ENCODE assay signal across 15 cellular contexts in genomic region chr19:2834294-2834871, GRCh38. TPM values are rescaled to one million over a fixed set of nuclear protein-coding genes. Genes with fewer than 3 reads are reported as not detected.
A peak's percentile ranks its signal among the peaks of the same experiment; 100 is the strongest.
DNase-seq lines count a peak whose midpoint lies in the region; ATAC-seq, FAIRE-seq and TF ChIP-seq lines count a peak whose summit lies in the region.
"Had no signal": no experiment of that assay in that cellular context is flagged by ENCODE, and none has a peak within 500 bp of the region (broad histone marks: within the 10 kb centered on the region; RNA-seq: fewer than 3 reads in every experiment).

No MANE protein-coding gene starts in this region.

- FAIRE-seq in H1 (lab: Jason Lieb, UNC) = no peak

- no peak overlapping the region for H2BK120ac ChIP-seq in H1 (replicated peaks; ENCODE audit: low read depth, low read length)
- H2BK120ac ChIP-seq in mesenchymal stem cell (ENCODE audit: low read depth, low read length) = no peak overlapping the region

- H3K79me1 ChIP-seq in H1 (ENCODE audit: low read depth, low read length) (no peaks in the 10 kb centered on the region), mesenchymal stem cell (replicated peaks; ENCODE audit: low read length, poor library complexity, severe bottlenecking) (no peaks in the 10 kb centered on the region)

- H3K36me3 ChIP-seq in BLaER1 treated with 17β-estradiol and CSF1 and Interleukin-3, amounts not matched to agents 10 nM and 100 nM = peaks cover 49 to 78% (median 64%) of the 10 kb centered on the region in 11 experiments
- H3K36me3 ChIP-seq in adipocyte (ENCODE audit: control insufficient read depth, insufficient read depth, low read length, severe bottlenecking) (peaks cover 41% of the 10 kb centered on the region), H1 (ENCODE audit: control insufficient read depth in 2 of 4, insufficient read depth in 4 of 4, low read length in 3 of 4) (peaks cover 5 to 43% (median 16%) of the 10 kb centered on the region in 4 experiments; a peak in 5 of 8 replicates), mesenchymal stem cell (ENCODE audit: control insufficient read depth in 1 of 2, insufficient read depth in 2 of 2, low read depth in 1 of 2, low read length in 2 of 2) (peaks cover 26 to 29% of the 10 kb centered on the region in 2 experiments)

- TF ChIP-seq RAD21 in H1 (IDR thresholded peaks at IDR 0.05 in 1 of 2, conservative IDR thresholded peaks at IDR 0.05 in 1 of 2; ENCODE audit: low read depth in 2 of 2, low read length in 2 of 2) = no peak

- H3K4me3 ChIP-seq in BLaER1 treated with 17β-estradiol and CSF1 and Interleukin-3, amounts not matched to agents 10 nM and 100 nM = peak overlapping the region; percentile 4 to 53 (median 22); a peak in 10 of 20 replicates
- peak overlapping the region; percentile 63 for H3K4me3 ChIP-seq in adipocyte (ENCODE audit: low read length)
- H3K4me3 ChIP-seq in H1 (ENCODE audit: extremely low read depth in 1 of 4, insufficient read depth in 2 of 4, low read depth in 3 of 4, low read length in 4 of 4) = 0 out of 8 replicates have a peak overlapping the region, but pooled peaks of 1 of the 4 experiments have one; percentile 4
- peak overlapping the region in 1 of 2 experiments; percentile 62 for H3K4me3 ChIP-seq in mesenchymal stem cell (ENCODE audit: insufficient read depth in 1 of 2, low read depth in 1 of 2, low read length in 2 of 2)

- H3K9ac ChIP-seq in BLaER1 treated with 17β-estradiol and CSF1 and Interleukin-3, amounts not matched to agents 10 nM and 100 nM = no peak overlapping the region
- no peak overlapping the region for H3K9ac ChIP-seq in adipocyte (ENCODE audit: low read length)
- no peak overlapping the region for H3K9ac ChIP-seq in H1 (replicated peaks in 1 of 4; ENCODE audit: extremely low read depth in 1 of 4, low read depth in 3 of 4, low read length in 3 of 4)
- H3K9ac ChIP-seq in mesenchymal stem cell (ENCODE audit: low read length) = no peak overlapping the region

- H3K4me2 ChIP-seq in BLaER1 treated with 17β-estradiol and CSF1 and Interleukin-3, amounts not matched to agents 10 nM and 100 nM = no peak overlapping the region
- H3K4me2 ChIP-seq in H1 (ENCODE audit: insufficient read depth in 1 of 2, low read depth in 2 of 2, low read length in 2 of 2) = no peak overlapping the region
- no peak overlapping the region for H3K4me2 ChIP-seq in mesenchymal stem cell (ENCODE audit: low read length, poor library complexity, severe bottlenecking)

- H4K20me1 ChIP-seq in BLaER1 treated with 17β-estradiol and CSF1 and Interleukin-3, amounts not matched to agents 10 nM and 100 nM = no peaks in the 10 kb centered on the region
- no peaks in the 10 kb centered on the region for H4K20me1 ChIP-seq in H1 (replicated peaks in 1 of 2; ENCODE audit: control insufficient read depth in 1 of 2, insufficient read depth in 2 of 2, low read length in 2 of 2)

- no peak overlapping the region for H4K91ac ChIP-seq in H1 (replicated peaks; ENCODE audit: insufficient read length, low read length)
- H4K91ac ChIP-seq in mesenchymal stem cell (ENCODE audit: low read length) = no peak overlapping the region

- H3K18ac ChIP-seq in H1 (ENCODE audit: extremely low read depth, low read length) (no peak overlapping the region), mesenchymal stem cell (ENCODE audit: low read depth in 1 of 2, low read length in 2 of 2) (no peak overlapping the region)

- H3K79me2 ChIP-seq in H1 (ENCODE audit: control insufficient read depth in 1 of 2, insufficient read depth in 2 of 2, low read length in 2 of 2) = no peaks in the 10 kb centered on the region

- peaks cover 99 to 100% (median 100%) of the 10 kb centered on the region in 11 experiments for H3K9me3 ChIP-seq in BLaER1 treated with 17β-estradiol and CSF1 and Interleukin-3, amounts not matched to agents 10 nM and 100 nM (replicated peaks in 1 of 11)
- H3K9me3 ChIP-seq in adipocyte (ENCODE audit: control insufficient read depth, low read length) (peaks cover 79% of the 10 kb centered on the region), H1 (ENCODE audit: insufficient read depth in 2 of 2, low read depth in 1 of 2, low read length in 1 of 2) (peaks cover 58 to 73% of the 10 kb centered on the region in 2 experiments), mesenchymal stem cell (ENCODE audit: control insufficient read depth, low read length) (peaks cover 72% of the 10 kb centered on the region)

- H3K27me3 Mint-ChIP-seq in progenitor cell of endocrine pancreas (no peaks in the 10 kb centered on the region), MCF 10A (ENCODE audit: insufficient read depth, unreplicated experiment) (no peaks in the 10 kb centered on the region)
- H3K27me3 Mint-ChIP-seq: CD4-positive, CD25-positive, alpha-beta regulatory T cell had no signal

- H3K56ac ChIP-seq in H1 (replicated peaks; ENCODE audit: insufficient read length, low read depth, low read length) = no peak overlapping the region

- no peak overlapping the region for H2BK20ac ChIP-seq in H1 (ENCODE audit: low read length)

- H3K4ac ChIP-seq in H1 (replicated peaks; ENCODE audit: insufficient read length, low read depth, low read length) = no peak overlapping the region
- H3K4ac ChIP-seq in mesenchymal stem cell (ENCODE audit: low read depth in 1 of 2, low read length in 2 of 2) = no peak overlapping the region

- no TSS peak for BruUV-seq in MCF 10A (replicated peaks; lab: Mats Ljungman, UMichigan)

- CTCF ChIA-PET in H1 (lab: Charles Lee; ENCODE audit: partially characterized antibody) = no interaction called here
- CTCF ChIA-PET in MCF 10A (lab: Yijun Ruan, JAX) = no interaction called here

- H2BK5ac ChIP-seq in H1 (ENCODE audit: low read depth, low read length) (no peak overlapping the region), mesenchymal stem cell (ENCODE audit: low read depth, low read length, poor library complexity, severe bottlenecking) (no peak overlapping the region)

- H4K5ac ChIP-seq in H1 (ENCODE audit: insufficient read length, low read depth, low read length) = no peak overlapping the region

- WGBS in H1 (ENCODE audit: extremely low coverage in 1 of 2, insufficient coverage in 1 of 2, insufficient read length in 1 of 2, insufficient replicate concordance in 2 of 2, low coverage in 1 of 2, low lambda C conversion rate in 2 of 2, missing lambda C conversion rate in 1 of 2), 2 experiments = 91% methylated on average over 19 of the region's 19 CpGs; no CpG with 5 or more reads in 1 of the 2 experiments
- WGBS in mesenchymal stem cell = 91% methylated on average over 19 of the region's 19 CpGs

- POLR2A ChIA-PET in H1 (lab: Charles Lee; ENCODE audit: partially characterized antibody) = no interaction called here
- POLR2A ChIA-PET in MCF 10A (lab: Yijun Ruan, JAX) = interaction anchor here (0.8 kb wide), 1 partner anchor 15 kb away, joined by 3 read pairs; the partner anchor contains the start of gene ZNF554

- no peaks in the 10 kb centered on the region for H3K23me2 ChIP-seq in H1 (ENCODE audit: low read depth, low read length)

- H3K36me3 Mint-ChIP-seq in progenitor cell of endocrine pancreas (ENCODE audit: insufficient read depth) (peaks cover 76% of the 10 kb centered on the region), MCF 10A (ENCODE audit: insufficient read depth, unreplicated experiment) (peaks cover 6% of the 10 kb centered on the region)

- no peak for ATAC-seq in left ventricle myocardium superior

- no peaks in the 10 kb centered on the region for H3K4me1 Mint-ChIP-seq in progenitor cell of endocrine pancreas (ENCODE audit: low read depth)
- H3K4me1 Mint-ChIP-seq in MCF 10A (ENCODE audit: insufficient read depth, unreplicated experiment) = no peaks in the 10 kb centered on the region
- H3K4me1 Mint-ChIP-seq: H9 had no signal

- no peaks in the 10 kb centered on the region for H3K27me3 ChIP-seq in BLaER1 treated with 17β-estradiol and CSF1 and Interleukin-3, amounts not matched to agents 10 nM and 100 nM
- H3K27me3 ChIP-seq in adipocyte (replicated peaks; ENCODE audit: control insufficient read depth, insufficient read depth, low read length) (no peaks in the 10 kb centered on the region), H1 (replicated peaks in 1 of 4; ENCODE audit: control insufficient read depth in 3 of 4, extremely low read depth in 1 of 4, insufficient read depth in 3 of 4, low read length in 3 of 4) (no peaks in the 10 kb centered on the region), mesenchymal stem cell (ENCODE audit: control insufficient read depth in 1 of 2, insufficient read depth in 1 of 2, low read length in 2 of 2) (no peaks in the 10 kb centered on the region)

- TF ChIP-seq EP300 in H1 (IDR thresholded peaks at IDR 0.05; ENCODE audit: borderline replicate concordance in 1 of 2, low read depth in 2 of 2, low read length in 2 of 2) = no peak

- H3K9me3 Mint-ChIP-seq in progenitor cell of endocrine pancreas (ENCODE audit: low read depth) (peaks cover 45% of the 10 kb centered on the region), MCF 10A (ENCODE audit: unreplicated experiment) (peaks cover 24% of the 10 kb centered on the region)

- peaks cover 0 to 5% (median 0%) of the 10 kb centered on the region in 10 experiments; a peak in 5 of 20 replicates for H3K4me1 ChIP-seq in BLaER1 treated with 17β-estradiol and CSF1 and Interleukin-3, amounts not matched to agents 10 nM and 100 nM
- H3K4me1 ChIP-seq in adipocyte (ENCODE audit: control insufficient read depth, insufficient read depth, low read length) (no peaks in the 10 kb centered on the region), H1 (replicated peaks in 1 of 4; ENCODE audit: control insufficient read depth in 3 of 4, insufficient read depth in 4 of 4, low read length in 3 of 4) (no peaks in the 10 kb centered on the region), mesenchymal stem cell (ENCODE audit: control insufficient read depth, insufficient read depth, low read depth, low read length) (no peaks in the 10 kb centered on the region)

- peak overlapping the region; percentile 78 for H3K27ac Mint-ChIP-seq in progenitor cell of endocrine pancreas
- no peak overlapping the region for H3K27ac Mint-ChIP-seq in MCF 10A (ENCODE audit: low read depth, unreplicated experiment)
- H3K27ac Mint-ChIP-seq: CD4-positive, CD25-positive, alpha-beta regulatory T cell; H9 had no signal

- H2AFZ ChIP-seq in H1 (ENCODE audit: low read length) (no peak overlapping the region), mesenchymal stem cell (ENCODE audit: low read depth, low read length) (no peak overlapping the region)

- DNase-seq in adipocyte (ENCODE audit: low read depth) (no peak), H1 (ENCODE audit: low read depth in 1 of 2, low spot score in 2 of 2) (no peak), progenitor cell of endocrine pancreas (ENCODE audit: low spot score, unreplicated experiment) (no peak), NCI-H510A treated with DMSO at 0.1 percent for 48 hours (lab: John Stamatoyannopoulos, UW) (no peak), left ventricle myocardium superior (no peak), mesenchymal stem cell (no peak), MCF 10A (ENCODE audit: unreplicated experiment) (no peak)
- DNase-seq: CD4-positive, CD25-positive, alpha-beta regulatory T cell; DMS53; H9; KBM-7; NCI-H1436; NCI-H2029; NCI-H510A had no signal

- TF ChIP-seq POLR2A in H1 (IDR thresholded peaks at IDR 0.05; ENCODE audit: control extremely low read depth in 1 of 2, low read depth in 2 of 2, low read length in 2 of 2) = no peak

- H3K23ac ChIP-seq in H1 (ENCODE audit: insufficient read length) = no peak overlapping the region
- no peak overlapping the region for H3K23ac ChIP-seq in mesenchymal stem cell (ENCODE audit: low read length in 2 of 2)

- intact Hi-C loops in left ventricle myocardium superior (cut with micrococcal nuclease) (no loop called here), MCF 10A (cut with micrococcal nuclease) (no loop called here)

- H4K8ac ChIP-seq in H1 (ENCODE audit: extremely low read depth, insufficient read depth, low read length) = no peak overlapping the region
- H4K8ac ChIP-seq in mesenchymal stem cell (ENCODE audit: low read length) = no peak overlapping the region

- no peak overlapping the region for H2BK12ac ChIP-seq in H1 (ENCODE audit: low read depth, low read length)
- H2BK12ac ChIP-seq in mesenchymal stem cell (ENCODE audit: low read length in 2 of 2) = no peak overlapping the region

- H2AK5ac ChIP-seq in H1 (ENCODE audit: low read depth, low read length) = no peak overlapping the region
- no peak overlapping the region for H2AK5ac ChIP-seq in mesenchymal stem cell (ENCODE audit: low read length, severe bottlenecking)

- H3K4me3 Mint-ChIP-seq in progenitor cell of endocrine pancreas (ENCODE audit: low read depth) (no peak overlapping the region), MCF 10A (ENCODE audit: unreplicated experiment) (no peak overlapping the region)
- H3K4me3 Mint-ChIP-seq: CD4-positive, CD25-positive, alpha-beta regulatory T cell; H9 had no signal

- H2BK15ac ChIP-seq in H1 (ENCODE audit: low read length) (no peak overlapping the region), mesenchymal stem cell (ENCODE audit: low read depth, poor library complexity, severe bottlenecking) (no peak overlapping the region)

- H3K14ac ChIP-seq in H1 (ENCODE audit: insufficient read length) = no peak overlapping the region
- H3K14ac ChIP-seq in mesenchymal stem cell (ENCODE audit: low read length in 2 of 2) = no peak overlapping the region

- H3K27ac ChIP-seq in BLaER1 treated with 17β-estradiol and CSF1 and Interleukin-3, amounts not matched to agents 10 nM and 100 nM = no peak overlapping the region
- H3K27ac ChIP-seq in H1 (ENCODE audit: low read depth, low read length) = no peak overlapping the region
- H3K27ac ChIP-seq in mesenchymal stem cell (ENCODE audit: low read length, poor library complexity, severe bottlenecking) = no peak overlapping the region

- TF ChIP-seq CTCF in H1 (IDR thresholded peaks at IDR 0.05; ENCODE audit: control extremely low read depth in 1 of 3, insufficient read depth in 1 of 3, low read depth in 1 of 3, low read length in 3 of 3) (no peak), progenitor cell of endocrine pancreas (IDR thresholded peaks at IDR 0.05; ENCODE audit: unreplicated experiment) (no peak), MCF 10A (IDR thresholded peaks at IDR 0.05; ENCODE audit: unreplicated experiment) (no peak)

RNA-seq across cellular contexts. Expression of gene ZNF555, which starts 6.9 kb away (rescaled TPM):
- total RNA-seq in H1 (2021; fragmentation: NEBNext Ultra II Directional; extraction: Animal tissue kit (Norgen Biotek cat#: 25700)) = 5.4 and 5.7 TPM in 2 replicates
- 1.1 and 1.6 TPM in 2 replicates for polyA plus RNA-seq in H1 (2011; rRNA removed)
- polyA plus RNA-seq in H1 (2011; cell fraction: cytosol; rRNA removed) = 1.9 TPM
- 1.7 TPM for polyA plus RNA-seq in H1 (2011; cell fraction: nucleus; rRNA removed)
- polyA plus RNA-seq in H1 (2012, experiment 1 of 2) = 2.7 to 3.0 TPM (median 2.9 TPM) in 4 replicates
- polyA plus RNA-seq in H1 (2012, experiment 2 of 2) = 0.14 TPM
- polyA plus RNA-seq in H1 (2013, experiment 1 of 2) = 2.6 TPM
- 2.6 TPM for polyA plus RNA-seq in H1 (2013, experiment 2 of 2)
- polyA minus RNA-seq in H1 (2011; rRNA and poly(A)+ RNA removed) = 9.4 and 14.0 TPM in 2 replicates
- 5.9 TPM for polyA minus RNA-seq in H1 (2011; cell fraction: cytosol; rRNA and poly(A)+ RNA removed)
- polyA minus RNA-seq in H1 (2011; cell fraction: nucleus; rRNA and poly(A)+ RNA removed) = 8.4 TPM
- total RNA-seq in progenitor cell of endocrine pancreas (13.3 and 13.7 TPM in 2 replicates), left ventricle myocardium superior (9.6 TPM), MCF 10A (2022) (4.9 and 6.6 TPM in 2 replicates)
- polyA plus RNA-seq in mesenchymal stem cell (2013, experiment 1 of 2) = 2.9 TPM
- 3.0 TPM for polyA plus RNA-seq in mesenchymal stem cell (2013, experiment 2 of 2)

RNA-seq across cellular contexts. Expression of gene ZNF554, which starts 14.7 kb away (rescaled TPM):
- total RNA-seq in H1 (2021; fragmentation: NEBNext Ultra II Directional; extraction: Animal tissue kit (Norgen Biotek cat#: 25700)) = 3.9 and 5.7 TPM in 2 replicates
- polyA plus RNA-seq in H1 (2011; rRNA removed) = 1.8 and 1.9 TPM in 2 replicates
- 2.5 TPM for polyA plus RNA-seq in H1 (2011; cell fraction: cytosol; rRNA removed)
- polyA plus RNA-seq in H1 (2011; cell fraction: nucleus; rRNA removed) = 2.7 TPM
- 3.3 to 4.1 TPM (median 3.5 TPM) in 4 replicates for polyA plus RNA-seq in H1 (2012, experiment 1 of 2)
- 1.7 TPM for polyA plus RNA-seq in H1 (2012, experiment 2 of 2)
- 3.0 TPM for polyA plus RNA-seq in H1 (2013, experiment 1 of 2)
- polyA plus RNA-seq in H1 (2013, experiment 2 of 2) = 2.9 TPM
- polyA minus RNA-seq in H1 (2011; rRNA and poly(A)+ RNA removed) = 3.8 and 5.0 TPM in 2 replicates
- 5.4 TPM for polyA minus RNA-seq in H1 (2011; cell fraction: cytosol; rRNA and poly(A)+ RNA removed)
- polyA minus RNA-seq in H1 (2011; cell fraction: nucleus; rRNA and poly(A)+ RNA removed) = 3.4 TPM
- total RNA-seq in progenitor cell of endocrine pancreas (12.1 and 14.1 TPM in 2 replicates), left ventricle myocardium superior (4.7 TPM), MCF 10A (2022) (3.1 and 4.0 TPM in 2 replicates)
- 2.2 TPM for polyA plus RNA-seq in mesenchymal stem cell (2013, experiment 1 of 2)
- polyA plus RNA-seq in mesenchymal stem cell (2013, experiment 2 of 2) = 2.3 TPM

RNA-seq across cellular contexts. Expression of gene ZNF556, which starts 32.8 kb away (rescaled TPM):
- not detected in 2 replicates for total RNA-seq in H1 (2021; fragmentation: NEBNext Ultra II Directional; extraction: Animal tissue kit (Norgen Biotek cat#: 25700))
- polyA plus RNA-seq in H1 (2011; rRNA removed) = not detected in 2 replicates
- not detected for polyA plus RNA-seq in H1 (2011; cell fraction: cytosol; rRNA removed)
- polyA plus RNA-seq in H1 (2011; cell fraction: nucleus; rRNA removed) = not detected
- polyA plus RNA-seq in H1 (2012, experiment 1 of 2) = not detected in 4 replicates
- polyA plus RNA-seq in H1 (2012, experiment 2 of 2) = not detected
- polyA plus RNA-seq in H1 (2013, experiment 1 of 2) = not detected
- not detected for polyA plus RNA-seq in H1 (2013, experiment 2 of 2)
- polyA minus RNA-seq in H1 (2011; rRNA and poly(A)+ RNA removed) = not detected in 2 replicates
- not detected for polyA minus RNA-seq in H1 (2011; cell fraction: cytosol; rRNA and poly(A)+ RNA removed)
- not detected for polyA minus RNA-seq in H1 (2011; cell fraction: nucleus; rRNA and poly(A)+ RNA removed)
- total RNA-seq in progenitor cell of endocrine pancreas = not detected in 2 replicates
- total RNA-seq in left ventricle myocardium superior = not detected
- polyA plus RNA-seq in mesenchymal stem cell (2013, experiment 1 of 2) = not detected
- 0.01 TPM for polyA plus RNA-seq in mesenchymal stem cell (2013, experiment 2 of 2)
- total RNA-seq in MCF 10A (2022) = not detected in 2 replicates
- total RNA-seq: CD4-positive, CD25-positive, alpha-beta regulatory T cell; H9 had no signal
- polyA plus RNA-seq: CD4-positive, CD25-positive, alpha-beta regulatory T cell had no signal

RNA-seq across cellular contexts. Expression of gene THOP1, which starts 49.1 kb away (rescaled TPM):
- 159 and 170 TPM in 2 replicates for total RNA-seq in H1 (2021; fragmentation: NEBNext Ultra II Directional; extraction: Animal tissue kit (Norgen Biotek cat#: 25700))
- 136 and 181 TPM in 2 replicates for polyA plus RNA-seq in H1 (2011; rRNA removed)
- 194 TPM for polyA plus RNA-seq in H1 (2011; cell fraction: cytosol; rRNA removed)
- 331 TPM for polyA plus RNA-seq in H1 (2011; cell fraction: nucleus; rRNA removed)
- 101 to 187 TPM (median 172 TPM) in 4 replicates for polyA plus RNA-seq in H1 (2012, experiment 1 of 2)
- 99.1 TPM for polyA plus RNA-seq in H1 (2012, experiment 2 of 2)
- polyA plus RNA-seq in H1 (2013, experiment 1 of 2) = 93.9 TPM
- 88.4 TPM for polyA plus RNA-seq in H1 (2013, experiment 2 of 2)
- 89.9 and 90.6 TPM in 2 replicates for polyA minus RNA-seq in H1 (2011; rRNA and poly(A)+ RNA removed)
- polyA minus RNA-seq in H1 (2011; cell fraction: cytosol; rRNA and poly(A)+ RNA removed) = 89.8 TPM
- polyA minus RNA-seq in H1 (2011; cell fraction: nucleus; rRNA and poly(A)+ RNA removed) = 79.2 TPM
- 103 and 108 TPM in 2 replicates for total RNA-seq in progenitor cell of endocrine pancreas
- 59.2 TPM for total RNA-seq in left ventricle myocardium superior
- 30.9 TPM for polyA plus RNA-seq in mesenchymal stem cell (2013, experiment 1 of 2)
- 31.0 TPM for polyA plus RNA-seq in mesenchymal stem cell (2013, experiment 2 of 2)
- total RNA-seq in MCF 10A (2022) = 93.7 and 114 TPM in 2 replicates

RNA-seq across cellular contexts. Expression of gene SGTA, which starts 51.3 kb away (rescaled TPM):
- total RNA-seq in H1 (2021; fragmentation: NEBNext Ultra II Directional; extraction: Animal tissue kit (Norgen Biotek cat#: 25700)) = 86.8 and 89.0 TPM in 2 replicates
- 130 and 201 TPM in 2 replicates for polyA plus RNA-seq in H1 (2011; rRNA removed)
- 104 TPM for polyA plus RNA-seq in H1 (2011; cell fraction: cytosol; rRNA removed)
- polyA plus RNA-seq in H1 (2011; cell fraction: nucleus; rRNA removed) = 138 TPM
- 62.4 to 94.3 TPM (median 88.3 TPM) in 4 replicates for polyA plus RNA-seq in H1 (2012, experiment 1 of 2)
- 101 TPM for polyA plus RNA-seq in H1 (2012, experiment 2 of 2)
- 72.7 TPM for polyA plus RNA-seq in H1 (2013, experiment 1 of 2)
- polyA plus RNA-seq in H1 (2013, experiment 2 of 2) = 74.2 TPM
- polyA minus RNA-seq in H1 (2011; rRNA and poly(A)+ RNA removed) = 30.7 and 31.4 TPM in 2 replicates
- 43.4 TPM for polyA minus RNA-seq in H1 (2011; cell fraction: cytosol; rRNA and poly(A)+ RNA removed)
- polyA minus RNA-seq in H1 (2011; cell fraction: nucleus; rRNA and poly(A)+ RNA removed) = 31.2 TPM
- 74.1 and 77.5 TPM in 2 replicates for total RNA-seq in progenitor cell of endocrine pancreas
- total RNA-seq in left ventricle myocardium superior = 68.7 TPM
- 51.4 TPM for polyA plus RNA-seq in mesenchymal stem cell (2013, experiment 1 of 2)
- polyA plus RNA-seq in mesenchymal stem cell (2013, experiment 2 of 2) = 49.6 TPM
- 63.2 and 66.6 TPM in 2 replicates for total RNA-seq in MCF 10A (2022)
